In the genomic region with DNA sequence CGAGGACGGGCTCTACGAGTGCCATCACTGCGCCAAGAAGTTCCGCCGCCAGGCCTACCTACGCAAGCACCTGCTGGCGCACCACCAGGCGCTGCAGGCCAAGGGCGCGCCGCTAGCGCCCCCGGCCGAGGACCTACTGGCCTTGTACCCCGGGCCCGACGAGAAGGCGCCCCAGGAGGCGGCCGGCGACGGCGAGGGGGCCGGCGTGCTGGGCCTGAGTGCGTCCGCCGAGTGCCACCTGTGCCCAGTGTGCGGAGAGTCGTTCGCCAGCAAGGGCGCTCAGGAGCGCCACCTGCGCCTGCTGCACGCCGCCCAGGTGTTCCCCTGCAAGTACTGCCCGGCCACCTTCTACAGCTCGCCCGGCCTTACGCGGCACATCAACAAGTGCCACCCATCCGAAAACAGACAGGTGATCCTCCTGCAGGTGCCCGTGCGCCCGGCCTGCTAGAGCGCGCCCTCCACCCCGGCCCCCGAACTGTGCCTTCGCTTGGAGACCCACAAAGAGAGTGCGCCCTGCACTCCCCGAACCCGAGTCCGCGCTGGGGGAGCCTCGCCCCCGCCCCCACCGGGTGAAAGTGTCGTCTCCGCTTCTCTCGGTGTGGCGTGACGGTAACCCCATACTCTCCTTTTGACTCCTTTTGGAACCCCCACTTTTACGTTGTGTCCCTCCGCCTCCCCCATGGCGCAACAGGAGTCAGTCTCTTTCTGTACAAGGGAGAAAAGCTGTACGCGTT, we compare ENCODE assay signal across 8 cellular contexts. TPM values are rescaled to one million over a fixed set of nuclear protein-coding genes. Genes with fewer than 3 reads are reported as not detected.
A peak's percentile ranks its signal among the peaks of the same experiment; 100 is the strongest.
DNase-seq lines count a peak whose midpoint lies in the region; ATAC-seq and TF ChIP-seq lines count a peak whose summit lies in the region.

No MANE protein-coding gene starts in this region.

- peak overlapping the region; percentile 55 for H3K4me2 ChIP-seq in mammary epithelial cell (ENCODE audit: insufficient read depth, low read depth, low read length)

- ATAC-seq in GM19023 (IDR thresholded peaks at IDR 0.05; ENCODE audit: unreplicated experiment) (no peak), GM21360 (IDR thresholded peaks at IDR 0.05; ENCODE audit: unreplicated experiment) (no peak), GM21381 (IDR thresholded peaks at IDR 0.05; ENCODE audit: unreplicated experiment) (no peak)

- H2AFZ ChIP-seq in mammary epithelial cell (ENCODE audit: low read depth, low read length), result no peak overlapping the region

- H3K4me3 ChIP-seq in mammary epithelial cell (replicated peaks in 1 of 3; ENCODE audit: insufficient read depth in 1 of 3, low read depth in 2 of 3, low read length in 3 of 3), result no peak overlapping the region
- peak overlapping the region in 2 of 4 donors; percentile 35 to 40 for H3K4me3 ChIP-seq in sigmoid colon

- H3K36me3 Mint-ChIP-seq in nephron progenitor cell (ENCODE audit: low read depth), result no peaks in the 10 kb centered on the region

- 6% methylated on average over 34 of the region's 69 CpGs for WGBS in mammary epithelial cell (ENCODE audit: low coverage, missing lambda C conversion rate)
- 2 to 3% methylated on average over 69 of the region's 69 CpGs for WGBS in sigmoid colon, 2 donors

- H3K27me3 ChIP-seq in mammary epithelial cell (ENCODE audit: insufficient read depth, low read length), result peaks cover 55% of the 10 kb centered on the region
- H3K27me3 ChIP-seq in sigmoid colon, result peaks cover 44 to 92% (median 75%) of the 10 kb centered on the region in 3 donors

- CTCF ChIA-PET in mammary epithelial cell (lab: Charles Lee; ENCODE audit: low non-redundant PET), result interaction anchor here (0.6 kb wide), 1 partner anchor 204 kb away, joined by 3 read pairs; no protein-coding TSS in a partner anchor

- no peaks in the 10 kb centered on the region for H3K36me3 ChIP-seq in mammary epithelial cell (ENCODE audit: insufficient read depth, low read length)
- H3K36me3 ChIP-seq in sigmoid colon, result no peaks in the 10 kb centered on the region

- H3K27ac ChIP-seq in mammary epithelial cell (ENCODE audit: insufficient read depth, low read depth, low read length) (no peak overlapping the region), sigmoid colon (no peak overlapping the region)

- no peak for TF ChIP-seq EP300 in sigmoid colon (IDR thresholded peaks at IDR 0.05)

- DNase-seq in GM10266 (ENCODE audit: extremely low spot score) (peak; percentile 44), NCI-H146 treated with DMSO at 0.1 percent for 48 hours (lab: John Stamatoyannopoulos, UW; ENCODE audit: unreplicated experiment) (peak; percentile 22), mammary epithelial cell (peak; percentile 61), nephron progenitor cell (peak; percentile 23), sigmoid colon (no peak)

- H3K9me3 ChIP-seq in mammary epithelial cell (replicated peaks; ENCODE audit: insufficient read depth, low read length), result no peaks in the 10 kb centered on the region
- no peaks in the 10 kb centered on the region for H3K9me3 ChIP-seq in sigmoid colon

- no TSS peak for BruUV-seq in mammary epithelial cell (replicated peaks; lab: Mats Ljungman, UMichigan)

- H3K4me3 Mint-ChIP-seq in nephron progenitor cell, result peak overlapping the region; percentile 70

- no peaks in the 10 kb centered on the region for H3K79me2 ChIP-seq in mammary epithelial cell (ENCODE audit: insufficient read depth, low read length)

- dilution Hi-C loops in mammary epithelial cell (cut with HindIII; ENCODE audit: low sequenced_read_pairs), result loop anchor here (25.0 kb wide), 1 partner anchor 193 kb away; no protein-coding TSS in a partner anchor

- in situ Hi-C loops in mammary epithelial cell (cut with MboI; ENCODE audit: low sequenced_read_pairs in 2 of 2), result loop anchor here in 1 of 2 donors (25.0 kb wide), 2 partner anchors 193 to 282 kb away; no protein-coding TSS in a partner anchor

- no peak overlapping the region for H3K27ac Mint-ChIP-seq in nephron progenitor cell

- H3K27me3 Mint-ChIP-seq in nephron progenitor cell (ENCODE audit: low read depth, poor library complexity), result peaks cover 89% of the 10 kb centered on the region

- H3K9me3 Mint-ChIP-seq in nephron progenitor cell, result no peaks in the 10 kb centered on the region

- TF ChIP-seq POLR2A in sigmoid colon (IDR thresholded peaks at IDR 0.05), result no peak

- H3K9ac ChIP-seq in mammary epithelial cell (ENCODE audit: insufficient read depth, low read length), result no peak overlapping the region

- H3K4me1 ChIP-seq in mammary epithelial cell (ENCODE audit: insufficient read depth, low read length), result peaks cover 22% of the 10 kb centered on the region
- H3K4me1 ChIP-seq in sigmoid colon, result peaks cover 0 to 31% (median 28%) of the 10 kb centered on the region in 4 donors

- H3K4me1 Mint-ChIP-seq in nephron progenitor cell, result peaks cover 7% of the 10 kb centered on the region

- TF ChIP-seq CTCF in GM10266 (IDR thresholded peaks at IDR 0.05; ENCODE audit: control insufficient read depth, insufficient read depth, low read depth, missing control alignments) (peak; percentile 17), mammary epithelial cell (conservative IDR thresholded peaks at IDR 0.05 in 1 of 2, IDR thresholded peaks at IDR 0.05 in 1 of 2; ENCODE audit: extremely low read depth in 1 of 2, insufficient read depth in 1 of 2, low read depth in 1 of 2, low read length in 2 of 2) (no peak), nephron progenitor cell (IDR thresholded peaks at IDR 0.05) (no peak), sigmoid colon (IDR thresholded peaks at IDR 0.05) (no peak)

- H4K20me1 ChIP-seq in mammary epithelial cell (ENCODE audit: insufficient read depth, low read length), result peaks cover 5% of the 10 kb centered on the region

- intact Hi-C loops in mammary epithelial cell (cut with micrococcal nuclease) (loop anchor here (10.0 kb wide), 1 partner anchor 95 kb away; no protein-coding TSS in a partner anchor), sigmoid colon (cut with DNase I) (no loop called here)

RNA-seq across cellular contexts. Expression of gene INSM1, which starts 1.6 kb away (rescaled TPM):
- total RNA-seq in mammary epithelial cell, result not detected
- polyA plus RNA-seq in mammary epithelial cell, result not detected
- not detected for polyA minus RNA-seq in mammary epithelial cell
- under 1 TPM in 2 of 4 donors, not detected in 2; 0.36 to 0.55 TPM for total RNA-seq in sigmoid colon
- polyA plus RNA-seq in sigmoid colon, result 1 to 10 TPM in 2 of 3 donors, under 1 TPM in 1; 0.80 to 1.4 (median 1.2) TPM
